Comparison of ENCODE assay signal across 1 cellular context in genomic region chr1:112927462-112927971, GRCh38.
TF ChIP-seq lines count a peak whose summit lies in the region.

No MANE protein-coding gene starts in this region.

TF ChIP-seq in GM12878, 131 proteins besides CTCF, POLR2A, EP300 and RAD21:
- TF ChIP-seq NR2F1 (conservative IDR thresholded peaks at IDR 0.05): no peak
- no peak for TF ChIP-seq HCFC1 (IDR thresholded peaks at IDR 0.05; ENCODE audit: low read length)
- TF ChIP-seq KDM1A (IDR thresholded peaks at IDR 0.05; ENCODE audit: borderline replicate concordance): no peak
- peak; percentile 55 for TF ChIP-seq MTA2 (IDR thresholded peaks at IDR 0.05; ENCODE audit: low read depth)
- TF ChIP-seq KLF5 (IDR thresholded peaks at IDR 0.05; ENCODE audit: partially characterized antibody): no peak
- TF ChIP-seq, protein P1, sequence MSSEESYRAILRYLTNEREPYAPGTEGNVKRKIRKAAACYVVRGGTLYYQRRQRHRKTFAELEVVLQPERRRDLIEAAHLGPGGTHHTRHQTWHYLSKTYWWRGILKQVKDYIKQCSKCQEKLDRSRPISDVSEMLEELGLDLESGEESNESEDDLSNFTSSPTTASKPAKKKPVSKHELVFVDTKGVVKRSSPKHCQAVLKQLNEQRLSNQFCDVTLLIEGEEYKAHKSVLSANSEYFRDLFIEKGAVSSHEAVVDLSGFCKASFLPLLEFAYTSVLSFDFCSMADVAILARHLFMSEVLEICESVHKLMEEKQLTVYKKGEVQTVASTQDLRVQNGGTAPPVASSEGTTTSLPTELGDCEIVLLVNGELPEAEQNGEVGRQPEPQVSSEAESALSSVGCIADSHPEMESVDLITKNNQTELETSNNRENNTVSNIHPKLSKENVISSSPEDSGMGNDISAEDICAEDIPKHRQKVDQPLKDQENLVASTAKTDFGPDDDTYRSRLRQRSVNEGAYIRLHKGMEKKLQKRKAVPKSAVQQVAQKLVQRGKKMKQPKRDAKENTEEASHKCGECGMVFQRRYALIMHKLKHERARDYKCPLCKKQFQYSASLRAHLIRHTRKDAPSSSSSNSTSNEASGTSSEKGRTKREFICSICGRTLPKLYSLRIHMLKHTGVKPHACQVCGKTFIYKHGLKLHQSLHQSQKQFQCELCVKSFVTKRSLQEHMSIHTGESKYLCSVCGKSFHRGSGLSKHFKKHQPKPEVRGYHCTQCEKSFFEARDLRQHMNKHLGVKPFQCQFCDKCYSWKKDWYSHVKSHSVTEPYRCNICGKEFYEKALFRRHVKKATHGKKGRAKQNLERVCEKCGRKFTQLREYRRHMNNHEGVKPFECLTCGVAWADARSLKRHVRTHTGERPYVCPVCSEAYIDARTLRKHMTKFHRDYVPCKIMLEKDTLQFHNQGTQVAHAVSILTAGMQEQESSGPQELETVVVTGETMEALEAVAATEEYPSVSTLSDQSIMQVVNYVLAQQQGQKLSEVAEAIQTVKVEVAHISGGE (CRISPR knock-in tag; IDR thresholded peaks at IDR 0.05): no peak
